In genomic region chr22:43262990-43263644, GRCh38 we compare ENCODE assay signal across 1 cellular context.
TF ChIP-seq lines count a peak whose summit lies in the region.

No MANE protein-coding gene starts in this region.

TF ChIP-seq in HepG2, 621 proteins besides CTCF, POLR2A, EP300 and RAD21 (continued from another document):
- TF ChIP-seq SOX13 (IDR thresholded peaks at IDR 0.05): no peak
- peak in 1 of 2 experiments; percentile 66; a peak in 2 of 4 replicates for TF ChIP-seq SOX13 (CRISPR knock-in tag; conservative IDR thresholded peaks at IDR 0.05 in 1 of 2, IDR thresholded peaks at IDR 0.05 in 1 of 2)
- TF ChIP-seq RARA (CRISPR knock-in tag; IDR thresholded peaks at IDR 0.05): peak; percentile 99
- peak; percentile 16 for TF ChIP-seq TEAD3 (CRISPR knock-in tag; optimal IDR thresholded peaks at IDR 0.05; ENCODE audit: borderline replicate concordance)
- TF ChIP-seq ZNF672 (CRISPR knock-in tag; IDR thresholded peaks at IDR 0.05): no peak
- peak; percentile 81; the same call in 1 of the 2 replicates for TF ChIP-seq FOXK1 (CRISPR knock-in tag; IDR thresholded peaks at IDR 0.05; ENCODE audit: borderline replicate concordance, low read depth)
- no peak for TF ChIP-seq ZNF205 (CRISPR knock-in tag; IDR thresholded peaks at IDR 0.05)
- peak; percentile 82; the same call in 1 of the 2 replicates for TF ChIP-seq HMG20A (CRISPR knock-in tag; IDR thresholded peaks at IDR 0.05; ENCODE audit: borderline replicate concordance)
